ENCODE assay signal across 8 cellular contexts in genomic region chr11:117907276-117908110, GRCh38. TPM values are rescaled to one million over a fixed set of nuclear protein-coding genes. Genes with fewer than 3 reads are reported as not detected.
DNase-seq lines count a peak whose midpoint lies in the region; ATAC-seq, FAIRE-seq and TF ChIP-seq lines count a peak whose summit lies in the region.

No MANE protein-coding gene starts in this region.

- no peak overlapping the region for H3K27ac ChIP-seq in left lung

- H3K4me3 Mint-ChIP-seq in dendritic cell treated with granulocyte-macrophage colony-stimulating factor and Interleukin-4, amounts not matched to agents 40 ng/mL and 50 ng/mL, for 4 days, result peak overlapping the region; percentile 69

- ATAC-seq in left lung, result peak; percentile 93

- H3K9me3 ChIP-seq in left lung, result no peaks in the 10 kb centered on the region

- peaks cover 2 to 4% of the 10 kb centered on the region in 2 donors for H3K4me1 ChIP-seq in left lung

- no peaks in the 10 kb centered on the region for H3K9me3 Mint-ChIP-seq in dendritic cell treated with granulocyte-macrophage colony-stimulating factor and Interleukin-4, amounts not matched to agents 40 ng/mL and 50 ng/mL, for 4 days

- TF ChIP-seq CTCF in AG09309 (IDR thresholded peaks at IDR 0.05; ENCODE audit: control insufficient read depth, insufficient read depth, low read depth, low read length, missing control alignments) (no peak), left lung (IDR thresholded peaks at IDR 0.05) (no peak)

- peak; percentile 96 for FAIRE-seq in H54 (lab: Jason Lieb, UNC)

- intact Hi-C loops in dendritic cell treated with granulocyte-macrophage colony-stimulating factor and Interleukin-4, amounts not matched to agents 40 ng/mL and 50 ng/mL, for 4 days (cut with micrococcal nuclease), result loop anchor here (2.0 kb wide), 1 partner anchor 63 kb away; no protein-coding TSS in a partner anchor
- intact Hi-C loops in left lung (cut with DNase I), result loop anchor here in 1 of 2 donors (10.0 kb wide), 1 partner anchor 63 kb away; no protein-coding TSS in a partner anchor

- DNase-seq in AG09309 (ENCODE audit: low read depth) (peak; percentile 16), H54 (ENCODE audit: insufficient read length, low spot score) (peak; percentile 83), NCI-H446 treated with DMSO at 0.1 percent for 48 hours (lab: John Stamatoyannopoulos, UW) (peak; percentile 97), left lung (peak; percentile 79 to 89), cerebellar cortex (ENCODE audit: low spot score) (no peak)
- peak; percentile 68 to 73 for DNase-seq in activated CD4-positive, alpha-beta T cell treated with anti-CD3 and anti-CD28 coated beads for 4 hours
- peak; percentile 63 for DNase-seq in stimulated activated CD4-positive, alpha-beta T cell treated with anti-CD3 and anti-CD28 coated beads, Interleukin-4, amount 100 ng/mL, for 24 hours

- H3K4me3 ChIP-seq in AG09309 (ENCODE audit: control insufficient read depth, low read depth, low read length) (no peak overlapping the region), left lung (no peak overlapping the region)

- peak overlapping the region; percentile 88 for H3K27ac Mint-ChIP-seq in dendritic cell treated with granulocyte-macrophage colony-stimulating factor and Interleukin-4, amounts not matched to agents 40 ng/mL and 50 ng/mL, for 4 days

- peaks cover 42% of the 10 kb centered on the region for H3K4me1 Mint-ChIP-seq in dendritic cell treated with granulocyte-macrophage colony-stimulating factor and Interleukin-4, amounts not matched to agents 40 ng/mL and 50 ng/mL, for 4 days (ENCODE audit: low read depth)

- H3K36me3 ChIP-seq in left lung, result no peaks in the 10 kb centered on the region

- peak; percentile 17; the same call in 1 of the 2 replicates for TF ChIP-seq POLR2A in H54 (IDR thresholded peaks at IDR 0.05; ENCODE audit: low read depth, low read length)

- peaks cover 5% of the 10 kb centered on the region for H3K36me3 Mint-ChIP-seq in dendritic cell treated with granulocyte-macrophage colony-stimulating factor and Interleukin-4, amounts not matched to agents 40 ng/mL and 50 ng/mL, for 4 days (ENCODE audit: low read depth)

- peaks cover 2% of the 10 kb centered on the region for H3K27me3 Mint-ChIP-seq in dendritic cell treated with granulocyte-macrophage colony-stimulating factor and Interleukin-4, amounts not matched to agents 40 ng/mL and 50 ng/mL, for 4 days

- H3K27me3 ChIP-seq in left lung, result no peaks in the 10 kb centered on the region

RNA-seq across cellular contexts. Expression of gene TMPRSS13, which starts 21.7 kb away (rescaled TPM):
- 1 to 10 TPM; 4.6 to 5.4 TPM for total RNA-seq in left lung

RNA-seq across cellular contexts. Expression of gene FXYD6, which starts 31.0 kb away (rescaled TPM):
- total RNA-seq in left lung, result 10 to 100 TPM; 41.4 to 55.0 TPM
